Comparison of ENCODE assay signal across 12 cellular contexts in genomic region chr2:109333414-109334194, GRCh38.
DNase-seq lines count a peak whose midpoint lies in the region; ATAC-seq, FAIRE-seq and TF ChIP-seq lines count a peak whose summit lies in the region.
"Had no signal": no experiment of that assay in that cellular context is flagged by ENCODE, and none has a peak within 500 bp of the region (broad histone marks: within the 10 kb centered on the region; RNA-seq: fewer than 3 reads in every experiment).

No MANE protein-coding gene starts in this region.

- ATAC-seq in natural killer cell treated with Interleukin-12 subunit alpha and Interleukin-12 subunit beta and Interleukin-15 and Interleukin-18, amount 100 ng/mL, for 72 hours, result no peak
- ATAC-seq in HG03469 (IDR thresholded peaks at IDR 0.05; ENCODE audit: unreplicated experiment) (no peak), GM18858 (IDR thresholded peaks at IDR 0.05; ENCODE audit: unreplicated experiment) (no peak)
- ATAC-seq: activated naive CD4-positive, alpha-beta T cell treated with anti-CD3 and anti-CD28 coated beads, Interleukin-2, amount 50 U/mL, for 72 hours had no signal

- H3K36me3 Mint-ChIP-seq in chondrocyte (ENCODE audit: low read depth), result peaks cover 3% of the 10 kb centered on the region
- H3K36me3 Mint-ChIP-seq in natural killer cell treated with Interleukin-12 subunit alpha and Interleukin-12 subunit beta and Interleukin-15 and Interleukin-18, amount 100 ng/mL, for 72 hours, result peaks cover 5% of the 10 kb centered on the region
- H3K36me3 Mint-ChIP-seq: activated naive CD4-positive, alpha-beta T cell treated with anti-CD3 and anti-CD28 coated beads, Interleukin-2, amount 50 U/mL, for 72 hours had no signal

- H3K4me3 Mint-ChIP-seq in chondrocyte (ENCODE audit: unreplicated experiment), result no peak overlapping the region
- no peak overlapping the region for H3K4me3 Mint-ChIP-seq in natural killer cell treated with Interleukin-12 subunit alpha and Interleukin-12 subunit beta and Interleukin-15 and Interleukin-18, amount 100 ng/mL, for 72 hours

- peak overlapping the region; percentile 98 for H3K27ac Mint-ChIP-seq in chondrocyte (ENCODE audit: unreplicated experiment)
- no peak overlapping the region for H3K27ac Mint-ChIP-seq in natural killer cell treated with Interleukin-12 subunit alpha and Interleukin-12 subunit beta and Interleukin-15 and Interleukin-18, amount 100 ng/mL, for 72 hours

- peaks cover 4% of the 10 kb centered on the region for H3K9me3 Mint-ChIP-seq in chondrocyte (ENCODE audit: low read depth)
- H3K9me3 Mint-ChIP-seq in natural killer cell treated with Interleukin-12 subunit alpha and Interleukin-12 subunit beta and Interleukin-15 and Interleukin-18, amount 100 ng/mL, for 72 hours, result no peaks in the 10 kb centered on the region
- H3K9me3 Mint-ChIP-seq: activated naive CD4-positive, alpha-beta T cell treated with anti-CD3 and anti-CD28 coated beads, Interleukin-2, amount 50 U/mL, for 72 hours had no signal

- H3K4me1 Mint-ChIP-seq in chondrocyte (ENCODE audit: low read depth), result peaks cover 97% of the 10 kb centered on the region
- peaks cover 19 to 26% of the 10 kb centered on the region in 2 donors for H3K4me1 Mint-ChIP-seq in natural killer cell treated with Interleukin-12 subunit alpha and Interleukin-12 subunit beta and Interleukin-15 and Interleukin-18, amount 100 ng/mL, for 72 hours (ENCODE audit: low read depth in 2 of 2)

- H3K27me3 Mint-ChIP-seq in chondrocyte (ENCODE audit: low read depth), result no peaks in the 10 kb centered on the region
- peaks cover 17 to 26% of the 10 kb centered on the region in 2 donors for H3K27me3 Mint-ChIP-seq in natural killer cell treated with Interleukin-12 subunit alpha and Interleukin-12 subunit beta and Interleukin-15 and Interleukin-18, amount 100 ng/mL, for 72 hours

- DNase-seq in ELR (ENCODE audit: low read depth), result peak; percentile 77
- peak; percentile 59 for DNase-seq in NOMO-1 treated with DMSO at 0.1 percent for 48 hours (lab: John Stamatoyannopoulos, UW; ENCODE audit: unreplicated experiment)
- DNase-seq in chondrocyte (ENCODE audit: low spot score), result no peak
- peak; percentile 20 for DNase-seq in natural killer cell treated with Interleukin-12 subunit alpha and Interleukin-12 subunit beta and Interleukin-15 and Interleukin-18, amount 100 ng/mL, for 72 hours (ENCODE audit: low spot score)
- no peak for DNase-seq in hypothalamus (lab: John Stamatoyannopoulos, UW)
- no peak for DNase-seq in GM19239 (ENCODE audit: insufficient read length, low spot score)
- DNase-seq: esophagus squamous epithelium, NCI-H510A treated with DMSO at 0.1 percent for 48 hours had no signal

- TF ChIP-seq CTCF in chondrocyte (IDR thresholded peaks at IDR 0.05), result peak; percentile 54

- no peak for FAIRE-seq in GM19239 (lab: Jason Lieb, UNC)
- FAIRE-seq: TTC549 had no signal

Comparison
In these comparisons a context has a peak if more than half of its experiments do, and no peak if none do; other contexts are left out.
1. DNase-seq: peak in ELR (single experiment), NOMO-1 treated with DMSO at 0.1 percent for 48 hours (single experiment) and natural killer cell treated with Interleukin-12 subunit alpha and Interleukin-12 subunit beta and Interleukin-15 and Interleukin-18, amount 100 ng/mL, for 72 hours (single experiment); none in chondrocyte (single experiment), hypothalamus (0 of 51) and GM19239 (single experiment).